14 cellular contexts compared by ENCODE assay signal in genomic region chr3:120071259-120071658, GRCh38.
"Had no signal": no experiment of that assay in that cellular context is flagged by ENCODE, and none has a peak within 500 bp of the region (broad histone marks: within the 10 kb centered on the region; RNA-seq: fewer than 3 reads in every experiment).

No MANE protein-coding gene starts in this region.

- H3K9me3 ChIP-seq: heart left ventricle, pancreas, testis had no signal

- FAIRE-seq: frontal cortex, islet of Langerhans, pancreas had no signal

- H3K27me3 ChIP-seq: heart left ventricle, pancreas, testis had no signal

- H3K36me3 ChIP-seq: heart left ventricle, pancreas had no signal

- H3K27ac ChIP-seq: coronary artery, heart left ventricle, pancreas, testis had no signal

- ATAC-seq: heart left ventricle; pancreas; stimulated activated naive CD8-positive, alpha-beta T cell treated with anti-CD3 and anti-CD28 coated beads, Interleukin-15, amount 100 ng/mL, for 72 hours had no signal

- H3K4me3 ChIP-seq: coronary artery, heart left ventricle, pancreas, testis had no signal

- DNase-seq: activated B cell treated with CpG ODN at 0.5 μM for 24 hours; activated CD4-positive, alpha-beta T cell treated with anti-CD3 and anti-CD28 coated beads, Interleukin-2, amount 10 ng/mL, durations not matched to agents 24 days and 14 days; activated CD8-positive, alpha-beta memory T cell treated with anti-CD3 and anti-CD28 coated beads for 24 hours; activated naive CD4-positive, alpha-beta T cell treated with anti-CD3 and anti-CD28 coated beads, Interleukin-2, amount 10 ng/mL, durations not matched to agents 7 days and 5 days; effector CD4-positive, alpha-beta T cell; heart left ventricle; pancreas; stimulated activated CD4-positive, alpha-beta T cell treated with anti-CD3 and anti-CD28 coated beads, Interleukin-15, amount 100 ng/mL, for 24 hours; stimulated activated CD4-positive, alpha-beta T cell treated with anti-CD3 and anti-CD28 coated beads, Interleukin-4, amount 100 ng/mL, for 24 hours; stimulated activated naive CD8-positive, alpha-beta T cell treated with anti-CD3 and anti-CD28 coated beads, Interleukin-15, amount 100 ng/mL, for 72 hours; testis had no signal
